In genomic region chr7:38863609-38864291, GRCh38 we compare ENCODE assay signal across 12 cellular contexts. TPM values are rescaled to one million over a fixed set of nuclear protein-coding genes. Genes with fewer than 3 reads are reported as not detected.
DNase-seq lines count a peak whose midpoint lies in the region; ATAC-seq and TF ChIP-seq lines count a peak whose summit lies in the region.
"Had no signal": no experiment of that assay in that cellular context is flagged by ENCODE, and none has a peak within 500 bp of the region (broad histone marks: within the 10 kb centered on the region; RNA-seq: fewer than 3 reads in every experiment).

No MANE protein-coding gene starts in this region.

- CTCF ChIA-PET in T-cell (lab: Charles Lee): no interaction called here

- H3K27me3 Mint-ChIP-seq in T-cell (no peaks in the 10 kb centered on the region), chondrocyte (ENCODE audit: low read depth) (no peaks in the 10 kb centered on the region)

- TF ChIP-seq CTCF in chondrocyte (IDR thresholded peaks at IDR 0.05): no peak

- ATAC-seq in T-cell (replicated peaks in 1 of 4): no peak

- peak; percentile 17 for DNase-seq in ELF-1 (ENCODE audit: low read depth, low spot score)
- DNase-seq in NCI-H2081 treated with DMSO at 0.1 percent for 48 hours (lab: John Stamatoyannopoulos, UW): peak; percentile 16
- DNase-seq in dermis microvascular lymphatic vessel endothelial cell (ENCODE audit: low read depth in 2 of 2): peak; percentile 53 to 86
- DNase-seq in mucosa of gallbladder (ENCODE audit: low spot score): peak; percentile 81
- DNase-seq in T-cell: no peak
- DNase-seq in chondrocyte (ENCODE audit: low spot score): no peak
- DNase-seq in DMS 273 (lab: John Stamatoyannopoulos, UW; ENCODE audit: unreplicated experiment): no peak
- DNase-seq in NCI-H446 (lab: John Stamatoyannopoulos, UW): no peak
- DNase-seq: activated T-cell treated with anti-CD3 and anti-CD28 coated beads for 4 hours; KBM-7; stimulated activated naive CD4-positive, alpha-beta T cell treated with Interleukin-2 at 50 U/mL for 16 hours; T1000 had no signal

- H3K36me3 Mint-ChIP-seq in T-cell (peaks cover 38% of the 10 kb centered on the region), chondrocyte (ENCODE audit: low read depth) (peaks cover 12% of the 10 kb centered on the region)

- H3K9me3 Mint-ChIP-seq in T-cell (no peaks in the 10 kb centered on the region), chondrocyte (ENCODE audit: low read depth) (no peaks in the 10 kb centered on the region)

- H3K4me1 Mint-ChIP-seq in T-cell: peaks cover 0 to 1% (median 0%) of the 10 kb centered on the region in 3 donors
- no peaks in the 10 kb centered on the region for H3K4me1 Mint-ChIP-seq in chondrocyte (ENCODE audit: low read depth)

- POLR2A ChIA-PET in T-cell (lab: Charles Lee): interaction anchor here in 1 of 2 donors (0.5 kb wide), 1 partner anchor 254 kb away, joined by 3 read pairs; no protein-coding TSS in a partner anchor

- H3K4me3 Mint-ChIP-seq in T-cell (no peak overlapping the region), chondrocyte (ENCODE audit: unreplicated experiment) (no peak overlapping the region)

- H3K27ac Mint-ChIP-seq in T-cell (no peak overlapping the region), chondrocyte (ENCODE audit: unreplicated experiment) (no peak overlapping the region)

RNA-seq across cellular contexts. Expression of gene VPS41, which starts 45.2 kb away (rescaled TPM):
- total RNA-seq in dermis microvascular lymphatic vessel endothelial cell: 30.9 and 38.8 TPM in 2 replicates
- 103 TPM for total RNA-seq in mucosa of gallbladder
- total RNA-seq in T-cell: 10 to 100 TPM; 45.6 to 68.3 (median 55.3) TPM
- 83.9 to 108 TPM (median 84.0 TPM) in 3 replicates for total RNA-seq in chondrocyte

Comparison
In these comparisons a context has a peak if more than half of its experiments do, and no peak if none do; other contexts are left out.
1. DNase-seq: peak in ELF-1 (single experiment), NCI-H2081 treated with DMSO at 0.1 percent for 48 hours (single experiment), dermis microvascular lymphatic vessel endothelial cell (2 of 2) and mucosa of gallbladder (single experiment); none in T-cell (0 of 34), chondrocyte (single experiment), DMS 273 (single experiment) and NCI-H446 (0 of 2).